1 cellular context compared by ENCODE assay signal in genomic region chr12:131928765-131929529, GRCh38.
TF ChIP-seq lines count a peak whose summit lies in the region.

PUS1 (plus strand) TSS chr12:131929276; CDS start chr12:131929723, 447 bp downstream.

TF ChIP-seq in GM12878, 131 proteins besides CTCF, POLR2A, EP300 and RAD21 (continued from another document and continues in another):
- TF ChIP-seq ETV6 (conservative IDR thresholded peaks at IDR 0.05 in 1 of 2, IDR thresholded peaks at IDR 0.05 in 1 of 2; ENCODE audit: borderline replicate concordance in 1 of 2, low read depth in 1 of 2) (no peak), SP1 (IDR thresholded peaks at IDR 0.05; ENCODE audit: low read depth, low read length) (peak; percentile 43), BACH1 (IDR thresholded peaks at IDR 0.05; ENCODE audit: borderline replicate concordance) (peak; percentile 56; the same call in 1 of the 2 replicates), NR2C2 (IDR thresholded peaks at IDR 0.05; ENCODE audit: borderline replicate concordance, control insufficient read depth, insufficient read length, low read depth) (no peak), SMARCA5 (IDR thresholded peaks at IDR 0.05) (peak; percentile 25; the same call in 1 of the 2 replicates), ATF7 (IDR thresholded peaks at IDR 0.05; ENCODE audit: low read depth) (no peak), RB1 (IDR thresholded peaks at IDR 0.05; ENCODE audit: borderline replicate concordance) (no peak), KAT2A (conservative IDR thresholded peaks at IDR 0.05; ENCODE audit: control insufficient read depth, low read depth, low read length) (no peak), HDGF (IDR thresholded peaks at IDR 0.05) (0 out of 2 replicates have a peak, but pooled peaks have one; percentile 50), FOXK2 (IDR thresholded peaks at IDR 0.05) (no peak), CREM (IDR thresholded peaks at IDR 0.05; ENCODE audit: low read depth) (0 out of 2 replicates have a peak, but pooled peaks have one; percentile 18), LARP7 (IDR thresholded peaks at IDR 0.05) (no peak), NFXL1 (IDR thresholded peaks at IDR 0.05; ENCODE audit: borderline replicate concordance) (no peak), MTA2 (IDR thresholded peaks at IDR 0.05; ENCODE audit: low read depth) (no peak), HDAC6 (IDR thresholded peaks at IDR 0.05; ENCODE audit: unreplicated experiment) (no peak), WRNIP1 (IDR thresholded peaks at IDR 0.05; ENCODE audit: borderline replicate concordance, low read depth, low read length) (no peak), ZBTB4 (CRISPR knock-in tag; IDR thresholded peaks at IDR 0.05) (no peak), PAX8 (IDR thresholded peaks at IDR 0.05) (no peak), RCOR1 (conservative IDR thresholded peaks at IDR 0.05; ENCODE audit: low read depth, low read length) (no peak), USF2 (IDR thresholded peaks at IDR 0.05; ENCODE audit: borderline replicate concordance, low read depth, low read length) (peak; percentile 72), PAX5 (IDR thresholded peaks at IDR 0.05; ENCODE audit: borderline replicate concordance, low read depth, low read length) (peak; percentile 87), ATF2 (IDR thresholded peaks at IDR 0.05; ENCODE audit: low read length) (no peak), YBX1 (IDR thresholded peaks at IDR 0.05) (no peak), IRF4 (IDR thresholded peaks at IDR 0.05; ENCODE audit: low read depth, low read length) (no peak), SKIL (IDR thresholded peaks at IDR 0.05; ENCODE audit: low read depth, poor library complexity, severe bottlenecking) (no peak), TCF12 (IDR thresholded peaks at IDR 0.05; ENCODE audit: low read depth, low read length) (peak; percentile 49; the same call in 1 of the 2 replicates), CHD4 (IDR thresholded peaks at IDR 0.05) (no peak), BCLAF1 (IDR thresholded peaks at IDR 0.05) (no peak), CEBPZ (IDR thresholded peaks at IDR 0.05; ENCODE audit: low read depth, low read length) (no peak), CHD1 (IDR thresholded peaks at IDR 0.05; ENCODE audit: low read depth, low read length) (no peak), SREBF2 (IDR thresholded peaks at IDR 0.05; ENCODE audit: low read length) (no peak), FOS (IDR thresholded peaks at IDR 0.05; ENCODE audit: borderline replicate concordance, extremely low read depth, insufficient read length) (no peak), MLLT1 (IDR thresholded peaks at IDR 0.05) (peak; percentile 48; the same call in 1 of the 2 replicates), MXI1 (IDR thresholded peaks at IDR 0.05; ENCODE audit: low read depth, low read length) (peak; percentile 96), TARDBP (IDR thresholded peaks at IDR 0.05; ENCODE audit: borderline replicate concordance) (0 out of 2 replicates have a peak, but pooled peaks have one; percentile 32), HSF1 (IDR thresholded peaks at IDR 0.05; ENCODE audit: low read depth, low read length) (no peak), MTA3 (IDR thresholded peaks at IDR 0.05; ENCODE audit: borderline replicate concordance, low read length) (no peak), GABPA (IDR thresholded peaks at IDR 0.05; ENCODE audit: low read depth) (peak; percentile 26; the same call in 1 of the 2 replicates), CBX3 (IDR thresholded peaks at IDR 0.05; ENCODE audit: borderline replicate concordance, low read depth) (no peak), SIN3A (IDR thresholded peaks at IDR 0.05; ENCODE audit: low read depth, low read length) (peak; percentile 93), ESRRA (IDR thresholded peaks at IDR 0.05; ENCODE audit: low read length) (no peak), RUNX3 (IDR thresholded peaks at IDR 0.05; ENCODE audit: low read length) (peak; percentile 52), USF1 (IDR thresholded peaks at IDR 0.05; ENCODE audit: borderline replicate concordance, extremely low read length, insufficient read depth, low read depth, low read length) (peak; percentile 91), SRF (IDR thresholded peaks at IDR 0.05; ENCODE audit: low read depth in 2 of 2, low read length in 2 of 2) (no peak), MYB (IDR thresholded peaks at IDR 0.05; ENCODE audit: borderline replicate concordance, low read depth, low read length) (no peak), ASH2L (IDR thresholded peaks at IDR 0.05; ENCODE audit: borderline replicate concordance, low read depth) (no peak), ATF3 (IDR thresholded peaks at IDR 0.05; ENCODE audit: borderline replicate concordance, extremely low read depth, low read depth, low read length) (peak; percentile 64; the same call in 1 of the 2 replicates)
